27 cellular contexts compared by ENCODE assay signal in the genomic region with DNA sequence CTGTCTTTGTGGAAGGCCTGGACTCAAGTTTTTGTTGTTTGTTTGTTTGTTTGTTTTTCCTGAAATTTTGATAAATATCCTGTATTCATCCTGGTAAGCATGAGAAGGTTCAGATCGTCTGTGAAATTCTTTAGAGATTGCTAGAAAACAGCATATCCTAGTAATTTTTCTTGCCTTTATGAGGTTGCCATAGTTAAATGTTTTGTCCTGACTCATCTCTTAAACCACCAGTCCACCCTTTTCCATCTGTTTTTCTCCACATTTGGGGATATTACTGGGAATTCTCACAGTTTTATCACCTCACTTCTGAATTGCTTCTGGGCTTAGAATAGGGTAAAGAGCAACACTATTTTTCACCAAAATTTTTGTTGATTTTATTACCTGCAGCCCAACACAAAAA.
DNase-seq lines count a peak whose midpoint lies in the region; ATAC-seq and TF ChIP-seq lines count a peak whose summit lies in the region.
"Had no signal": no experiment of that assay in that cellular context is flagged by ENCODE, and none has a peak within 500 bp of the region (broad histone marks: within the 10 kb centered on the region; RNA-seq: fewer than 3 reads in every experiment).

No MANE protein-coding gene starts in this region.

- DNase-seq in GM04503 (ENCODE audit: low read depth) (peak; percentile 64), RPMI7951 (ENCODE audit: low read depth) (peak; percentile 45), fibroblast of villous mesenchyme (ENCODE audit: low read depth) (peak; percentile 77)
- DNase-seq: activated CD8-positive, alpha-beta T cell treated with anti-CD3 and anti-CD28 coated beads, Interleukin-2, amount 10 ng/mL, durations not matched to agents 7 days and 5 days; activated effector memory CD4-positive, alpha-beta T cell treated with anti-CD3 and anti-CD28 coated beads, Interleukin-2, amount 50 U/mL, for 16 hours; activated T-cell treated with anti-CD3 and anti-CD28 coated beads for 4 hours; AML-193; CD8-positive, alpha-beta memory T cell; DMS53; effector memory CD8-positive, alpha-beta T cell; KG1; midbrain; MV-4-11; NCI-H1694; NCI-H524; right cardiac atrium; stimulated activated CD4-positive, alpha-beta T cell treated with anti-CD3 and anti-CD28 coated beads, Interleukin-15, amount 100 ng/mL, for 24 hours; T-helper 1 cell; thyroid gland had no signal

- ATAC-seq in HG02885 (IDR thresholded peaks at IDR 0.05; ENCODE audit: poor library complexity, unreplicated experiment) (no peak), HG03520 (IDR thresholded peaks at IDR 0.05; ENCODE audit: unreplicated experiment) (no peak), HG03196 (IDR thresholded peaks at IDR 0.05; ENCODE audit: unreplicated experiment) (no peak), GM19452 (IDR thresholded peaks at IDR 0.05; ENCODE audit: unreplicated experiment) (no peak)
- ATAC-seq: activated CD8-positive, alpha-beta T cell treated with anti-CD3 and anti-CD28 coated beads, Interleukin-2, amount 10 ng/mL, durations not matched to agents 7 days and 5 days; effector memory CD8-positive, alpha-beta T cell; GM12878; Panc1; right cardiac atrium had no signal

- no peak for TF ChIP-seq CTCF in fibroblast of villous mesenchyme (IDR thresholded peaks at IDR 0.05; ENCODE audit: insufficient read depth, low read depth, low read length)

- H3K4me3 ChIP-seq in fibroblast of villous mesenchyme (ENCODE audit: low read depth, low read length), result no peak overlapping the region
- H3K4me3 ChIP-seq: coronary artery, GM12878, SJSA1, thyroid gland had no signal
